Comparison of ENCODE assay signal across 22 cellular contexts in genomic region chr2:60741588-60741987, GRCh38.
"Had no signal": no experiment of that assay in that cellular context is flagged by ENCODE, and none has a peak within 500 bp of the region (broad histone marks: within the 10 kb centered on the region; RNA-seq: fewer than 3 reads in every experiment).

No MANE protein-coding gene starts in this region.

- H3K4me3 Mint-ChIP-seq: activated CD4-positive, alpha-beta T cell treated with anti-CD3 and anti-CD28 coated beads, Interleukin-2, amount 10 ng/mL, durations not matched to agents 7 days and 5 days; activated CD8-positive, alpha-beta T cell treated with anti-CD3 and anti-CD28 coated beads for 36 hours; activated naive CD8-positive, alpha-beta T cell; activated T-cell treated with anti-CD3 and anti-CD28 coated beads, Interleukin-2, amount 50 U/mL, for 4 hours; natural killer cell had no signal

- H3K36me3 Mint-ChIP-seq: activated naive CD8-positive, alpha-beta T cell; natural killer cell had no signal

- H3K9me3 ChIP-seq: colonic mucosa, left lung, pancreas, right lobe of liver, stomach, suprapubic skin, transverse colon had no signal

- H3K27ac Mint-ChIP-seq: activated CD4-positive, alpha-beta T cell treated with anti-CD3 and anti-CD28 coated beads, Interleukin-2, amount 10 ng/mL, durations not matched to agents 7 days and 5 days; activated CD8-positive, alpha-beta T cell treated with anti-CD3 and anti-CD28 coated beads for 36 hours; activated naive CD8-positive, alpha-beta T cell; activated T-helper 2 cell treated with anti-CD3 and anti-CD28 coated beads, Interferon-gamma antibody, Interleukin-2, Interleukin-4, amounts not matched to agents 10 μg/mL and 5 μg/mL and 100 μg/mL, durations not matched to agents 14 hours and 24 hours and 36 hours; natural killer cell had no signal

- H3K36me3 ChIP-seq: colonic mucosa, left lung, pancreas, right lobe of liver, stomach, suprapubic skin, transverse colon had no signal

- ATAC-seq: activated CD4-positive, CD25-positive, alpha-beta regulatory T cell treated with anti-CD3 and anti-CD28 coated beads, Interleukin-2, amount 50 U/mL, for 24 hours; activated CD8-positive, alpha-beta T cell treated with anti-CD3 and anti-CD28 coated beads for 36 hours; activated T-cell treated with anti-CD3 and anti-CD28 coated beads, Interleukin-2, amount 50 U/mL, for 4 hours; left lung; natural killer cell; pancreas; right lobe of liver had no signal

- DNase-seq: activated CD4-positive, alpha-beta T cell treated with anti-CD3 and anti-CD28 coated beads, Interleukin-2, amount 10 ng/mL, durations not matched to agents 7 days and 5 days; activated CD8-positive, alpha-beta T cell treated with anti-CD3 and anti-CD28 coated beads for 36 hours; activated naive CD4-positive, alpha-beta T cell; activated T-cell treated with anti-CD3 and anti-CD28 coated beads, Interleukin-2, amount 50 U/mL, for 4 hours; colonic mucosa; dorsolateral prefrontal cortex; foreskin fibroblast; left lung; natural killer cell; pancreas; right lobe of liver; stimulated activated CD4-positive, alpha-beta T cell treated with anti-CD3 and anti-CD28 coated beads, Interleukin-1b, Interleukin-23, amount 100 ng/mL, for 48 hours; stomach; T-helper 9 cell; transverse colon had no signal

- FAIRE-seq: astrocyte, pancreas had no signal

- H3K4me3 ChIP-seq: colonic mucosa, dorsolateral prefrontal cortex, left lung, pancreas, right lobe of liver, skin epidermis, stomach, suprapubic skin, transverse colon had no signal

- H3K9me3 Mint-ChIP-seq: activated CD4-positive, alpha-beta T cell treated with anti-CD3 and anti-CD28 coated beads, Interleukin-2, amount 10 ng/mL, durations not matched to agents 7 days and 5 days; activated CD8-positive, alpha-beta T cell treated with anti-CD3 and anti-CD28 coated beads for 36 hours; activated T-cell treated with anti-CD3 and anti-CD28 coated beads, Interleukin-2, amount 50 U/mL, for 4 hours; activated T-helper 2 cell treated with anti-CD3 and anti-CD28 coated beads, Interferon-gamma antibody, Interleukin-2, Interleukin-4, amounts not matched to agents 10 μg/mL and 5 μg/mL and 100 μg/mL, durations not matched to agents 14 hours and 24 hours and 36 hours; natural killer cell had no signal

- H3K27me3 ChIP-seq: colonic mucosa, pancreas, right lobe of liver had no signal

- H3K4me1 ChIP-seq: colonic mucosa, left lung, pancreas, right lobe of liver, stomach, suprapubic skin, transverse colon had no signal

- H3K27ac ChIP-seq: colonic mucosa, dorsolateral prefrontal cortex, left lung, pancreas, right lobe of liver, skin epidermis, stomach, suprapubic skin, transverse colon, VCaP had no signal
